In genomic region chr15:85539491-85539890, GRCh38 we compare ENCODE assay signal across 17 cellular contexts.
"Had no signal": no experiment of that assay in that cellular context is flagged by ENCODE, and none has a peak within 500 bp of the region (broad histone marks: within the 10 kb centered on the region; RNA-seq: fewer than 3 reads in every experiment).

No MANE protein-coding gene starts in this region.

- H3K27ac ChIP-seq: colonic mucosa, gastrocnemius medialis, heart right ventricle, neural progenitor cell, ovary, WERI-Rb-1 had no signal

- H3K4me3 ChIP-seq: colonic mucosa, gastrocnemius medialis, heart right ventricle, neural progenitor cell, ovary had no signal

- H3K4me3 Mint-ChIP-seq: activated naive CD4-positive, alpha-beta T cell treated with anti-CD3 and anti-CD28 coated beads, Interleukin-2, amount 10 ng/mL, durations not matched to agents 7 days and 5 days; neural progenitor cell; stimulated activated naive CD8-positive, alpha-beta T cell treated with anti-CD3 and anti-CD28 coated beads, Interleukin-15, amount 100 ng/mL, for 72 hours had no signal

- H3K27me3 Mint-ChIP-seq: activated naive CD4-positive, alpha-beta T cell treated with anti-CD3 and anti-CD28 coated beads, Interleukin-2, amount 10 ng/mL, durations not matched to agents 7 days and 5 days; stimulated activated naive CD8-positive, alpha-beta T cell treated with anti-CD3 and anti-CD28 coated beads, Interleukin-15, amount 100 ng/mL, for 72 hours had no signal

- H2AFZ ChIP-seq: neural progenitor cell had no signal

- H3K9ac ChIP-seq: neural progenitor cell had no signal

- H3K4me2 ChIP-seq: neural progenitor cell had no signal

- H3K36me3 ChIP-seq: colonic mucosa, neural progenitor cell, ovary had no signal

- DNase-seq: activated CD4-positive, alpha-beta T cell treated with anti-CD3 and anti-CD28 coated beads for 4 hours; activated naive CD4-positive, alpha-beta T cell treated with anti-CD3 and anti-CD28 coated beads, Interleukin-2, amount 10 ng/mL, durations not matched to agents 7 days and 5 days; caudate nucleus; colonic mucosa; effector CD8-positive, alpha-beta T cell; gastrocnemius medialis; heart right ventricle; islet precursor cell; left ventricle myocardium superior; ovary; stimulated activated CD4-positive, alpha-beta T cell treated with anti-CD3 and anti-CD28 coated beads, Interleukin-4, amount 100 ng/mL, for 1 hour; stimulated activated CD8-positive, alpha-beta memory T cell treated with anti-CD3 and anti-CD28 coated beads, Interleukin-4, amount 100 ng/mL, for 48 hours; stimulated activated naive CD8-positive, alpha-beta T cell treated with anti-CD3 and anti-CD28 coated beads, Interleukin-15, amount 100 ng/mL, for 72 hours; T-helper 9 cell had no signal

- H3K4me1 ChIP-seq: gastrocnemius medialis had no signal

- H3K27me3 ChIP-seq: colonic mucosa, gastrocnemius medialis, heart right ventricle, neural progenitor cell, ovary had no signal

- H3K9me3 ChIP-seq: colonic mucosa, gastrocnemius medialis, heart right ventricle, ovary had no signal

- H3K9me3 Mint-ChIP-seq: activated naive CD4-positive, alpha-beta T cell treated with anti-CD3 and anti-CD28 coated beads, Interleukin-2, amount 10 ng/mL, durations not matched to agents 7 days and 5 days; activated T-helper 2 cell treated with anti-CD3 and anti-CD28 coated beads, Interferon-gamma antibody, Interleukin-2, Interleukin-4, amounts not matched to agents 10 μg/mL and 5 μg/mL and 100 μg/mL, durations not matched to agents 14 hours and 24 hours and 36 hours; neural progenitor cell; stimulated activated naive CD8-positive, alpha-beta T cell treated with anti-CD3 and anti-CD28 coated beads, Interleukin-15, amount 100 ng/mL, for 72 hours had no signal

- ATAC-seq: gastrocnemius medialis; heart right ventricle; left ventricle myocardium superior; stimulated activated naive CD8-positive, alpha-beta T cell treated with anti-CD3 and anti-CD28 coated beads, Interleukin-15, amount 100 ng/mL, for 72 hours had no signal

- H3K27ac Mint-ChIP-seq: activated naive CD4-positive, alpha-beta T cell treated with anti-CD3 and anti-CD28 coated beads, Interleukin-2, amount 10 ng/mL, durations not matched to agents 7 days and 5 days; activated T-helper 2 cell treated with anti-CD3 and anti-CD28 coated beads, Interferon-gamma antibody, Interleukin-2, Interleukin-4, amounts not matched to agents 10 μg/mL and 5 μg/mL and 100 μg/mL, durations not matched to agents 14 hours and 24 hours and 36 hours; neural progenitor cell; stimulated activated naive CD8-positive, alpha-beta T cell treated with anti-CD3 and anti-CD28 coated beads, Interleukin-15, amount 100 ng/mL, for 72 hours had no signal
